In genomic region chr6:80465513-80465912, GRCh38 we compare ENCODE assay signal across 25 cellular contexts.
"Had no signal": no experiment of that assay in that cellular context is flagged by ENCODE, and none has a peak within 500 bp of the region (broad histone marks: within the 10 kb centered on the region; RNA-seq: fewer than 3 reads in every experiment).

No MANE protein-coding gene starts in this region.

- H3K4me3 ChIP-seq: hepatocyte, lower lobe of right lung, neural progenitor cell, psoas muscle, skin epidermis, stomach, testis, thyroid gland, transverse colon, upper lobe of left lung, vagina had no signal

- ATAC-seq: left ventricle myocardium superior; lower lobe of right lung; naive thymus-derived CD8-positive, alpha-beta T cell; psoas muscle; sciatic nerve; stimulated activated naive B cell treated with anti-CD40 and anti-IgM and Interleukin-4, amounts not matched to agents 10 μg/mL and 1 μg/mL and 100 μg/mL, for 72 hours; stimulated activated naive CD8-positive, alpha-beta T cell treated with anti-CD3 and anti-CD28 coated beads, Interleukin-15, Interleukin-2, amounts not matched to agents 100 U/mL and 50 U/mL, for 24 hours had no signal

- H2AFZ ChIP-seq: hepatocyte, neural progenitor cell, parathyroid adenoma had no signal

- H3K27me3 ChIP-seq: hepatocyte, neural progenitor cell, neutrophil, stomach, testis, thyroid gland, transverse colon, upper lobe of left lung, vagina had no signal

- H3K9ac ChIP-seq: neural progenitor cell, parathyroid adenoma had no signal

- DNase-seq: left ventricle myocardium superior; lower lobe of right lung; mammary epithelial cell; mesenchymal stem cell; naive thymus-derived CD8-positive, alpha-beta T cell; occipital lobe; psoas muscle; stimulated activated CD4-positive, alpha-beta T cell treated with anti-CD3 and anti-CD28 coated beads, Interleukin-12 subunit alpha, Interleukin-12 subunit beta, amount 100 ng/mL, for 4 hours; stimulated activated CD4-positive, alpha-beta T cell treated with anti-CD3 and anti-CD28 coated beads, Interleukin-15, amount 100 ng/mL, for 24 hours; stimulated activated CD4-positive, alpha-beta T cell treated with anti-CD3 and anti-CD28 coated beads, Interleukin-2, amount 100 ng/mL, for 24 hours; stimulated activated CD4-positive, alpha-beta T cell treated with anti-CD3 and anti-CD28 coated beads, Interleukin-4, amount 100 ng/mL, for 1 hour; stimulated activated naive B cell treated with anti-CD40 and anti-IgM and Interleukin-4, amounts not matched to agents 10 μg/mL and 1 μg/mL and 100 μg/mL, for 72 hours; stimulated activated naive CD8-positive, alpha-beta T cell treated with anti-CD3 and anti-CD28 coated beads, Interleukin-15, Interleukin-2, amounts not matched to agents 100 U/mL and 50 U/mL, for 24 hours; stomach; testis; thyroid gland; transverse colon; upper lobe of left lung had no signal

- H3K36me3 ChIP-seq: lower lobe of right lung, neural progenitor cell, neutrophil, stomach, thyroid gland, transverse colon, upper lobe of left lung, vagina had no signal

- H3K9me3 ChIP-seq: lower lobe of right lung, neutrophil, psoas muscle, stomach, testis, thyroid gland, transverse colon, upper lobe of left lung, vagina had no signal

- H3K27ac ChIP-seq: hepatocyte, lower lobe of right lung, neural progenitor cell, neutrophil, parathyroid adenoma, psoas muscle, skin epidermis, stomach, testis, thyroid gland, transverse colon, upper lobe of left lung, vagina had no signal

- H3K79me2 ChIP-seq: hepatocyte, parathyroid adenoma had no signal

- H3K4me2 ChIP-seq: hepatocyte, neural progenitor cell had no signal

- H3K4me1 ChIP-seq: lower lobe of right lung, neural progenitor cell, parathyroid adenoma, psoas muscle, stomach, testis, upper lobe of left lung, vagina had no signal
